Comparison of ENCODE assay signal across 8 cellular contexts in the genomic region with DNA sequence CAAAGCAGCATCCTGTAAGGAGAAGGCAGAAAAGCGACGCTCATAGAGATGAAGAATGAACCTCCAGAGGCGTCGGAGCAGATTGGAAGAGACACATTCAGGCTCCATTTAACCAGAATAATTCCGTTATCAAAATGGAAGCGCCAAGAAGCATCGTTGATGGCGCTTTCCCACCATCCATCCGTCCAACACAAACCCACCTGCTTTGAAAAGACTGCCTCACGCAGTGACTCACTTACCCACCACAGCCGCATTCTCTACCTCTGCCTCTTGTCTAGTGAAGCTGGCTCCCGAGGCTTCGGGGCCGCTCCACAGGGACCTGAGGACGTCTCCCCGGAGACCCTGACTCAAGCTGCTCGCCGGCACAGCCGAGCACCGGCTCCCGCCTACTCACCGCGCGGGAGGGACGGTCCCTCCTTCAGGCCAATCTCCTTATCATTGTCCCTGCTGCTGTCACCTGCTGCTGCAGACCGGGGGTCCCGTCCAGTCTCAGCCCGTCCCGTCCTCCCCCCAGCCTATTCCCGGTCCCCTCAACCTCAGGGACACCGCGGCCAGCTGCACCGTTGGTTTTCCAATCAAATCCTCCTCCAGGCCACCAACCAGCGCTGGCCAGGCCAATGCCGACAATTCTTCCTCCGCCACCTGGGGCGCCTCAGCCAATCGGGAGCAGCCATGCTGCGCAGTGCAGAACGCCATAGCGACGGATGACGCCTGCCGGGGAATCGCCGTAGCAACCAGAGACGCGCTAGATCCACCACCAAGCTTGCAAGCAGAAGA. TPM values are rescaled to one million over a fixed set of nuclear protein-coding genes. Genes with fewer than 3 reads are reported as not detected.
DNase-seq lines count a peak whose midpoint lies in the region; TF ChIP-seq lines count a peak whose summit lies in the region.

A gene with protein sequence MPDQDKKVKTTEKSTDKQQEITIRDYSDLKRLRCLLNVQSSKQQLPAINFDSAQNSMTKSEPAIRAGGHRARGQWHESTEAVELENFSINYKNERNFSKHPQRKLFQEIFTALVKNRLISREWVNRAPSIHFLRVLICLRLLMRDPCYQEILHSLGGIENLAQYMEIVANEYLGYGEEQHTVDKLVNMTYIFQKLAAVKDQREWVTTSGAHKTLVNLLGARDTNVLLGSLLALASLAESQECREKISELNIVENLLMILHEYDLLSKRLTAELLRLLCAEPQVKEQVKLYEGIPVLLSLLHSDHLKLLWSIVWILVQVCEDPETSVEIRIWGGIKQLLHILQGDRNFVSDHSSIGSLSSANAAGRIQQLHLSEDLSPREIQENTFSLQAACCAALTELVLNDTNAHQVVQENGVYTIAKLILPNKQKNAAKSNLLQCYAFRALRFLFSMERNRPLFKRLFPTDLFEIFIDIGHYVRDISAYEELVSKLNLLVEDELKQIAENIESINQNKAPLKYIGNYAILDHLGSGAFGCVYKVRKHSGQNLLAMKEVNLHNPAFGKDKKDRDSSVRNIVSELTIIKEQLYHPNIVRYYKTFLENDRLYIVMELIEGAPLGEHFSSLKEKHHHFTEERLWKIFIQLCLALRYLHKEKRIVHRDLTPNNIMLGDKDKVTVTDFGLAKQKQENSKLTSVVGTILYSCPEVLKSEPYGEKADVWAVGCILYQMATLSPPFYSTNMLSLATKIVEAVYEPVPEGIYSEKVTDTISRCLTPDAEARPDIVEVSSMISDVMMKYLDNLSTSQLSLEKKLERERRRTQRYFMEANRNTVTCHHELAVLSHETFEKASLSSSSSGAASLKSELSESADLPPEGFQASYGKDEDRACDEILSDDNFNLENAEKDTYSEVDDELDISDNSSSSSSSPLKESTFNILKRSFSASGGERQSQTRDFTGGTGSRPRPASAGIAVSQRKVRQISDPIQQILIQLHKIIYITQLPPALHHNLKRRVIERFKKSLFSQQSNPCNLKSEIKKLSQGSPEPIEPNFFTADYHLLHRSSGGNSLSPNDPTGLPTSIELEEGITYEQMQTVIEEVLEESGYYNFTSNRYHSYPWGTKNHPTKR (minus strand): TSS at position 553 of the 777 bp plus-strand sequence. CDS start 16,501 bp downstream, outside the sequence.

- H3F3A ChIP-seq in GM23248 (ENCODE audit: insufficient read depth), result peaks cover 42% of the 10 kb centered on the region

- DNase-seq in DMS79 treated with DMSO at 0.1 percent for 48 hours (lab: John Stamatoyannopoulos, UW), result peak; percentile 63
- DNase-seq in GM23248, result peak; percentile 79
- DNase-seq in LNCaP clone FGC (ENCODE audit: low read depth), result peak; percentile 75
- DNase-seq in SJSA1 (ENCODE audit: low read depth in 1 of 2, low spot score in 2 of 2), result peak; percentile 61 to 88
- DNase-seq in activated naive CD4-positive, alpha-beta T cell treated with anti-CD3 and anti-CD28 coated beads, Interleukin-2, amount 10 ng/mL, durations not matched to agents 7 days and 5 days, result peak; percentile 95
- peak; percentile 65 for DNase-seq in glomerular visceral epithelial cell (ENCODE audit: extremely low spot score)
- peak; percentile 19 to 96 (median 82) for DNase-seq in nucleus accumbens (lab: John Stamatoyannopoulos, UW)

- no peak within 1 kb of the TSS for H3K9ac ChIP-seq in GM23248
- peak within 1 kb of the TSS in 4 of 5 donors; percentile 20 to 79 (median 58) for H3K9ac ChIP-seq in subcutaneous abdominal adipose tissue (ENCODE audit: low read length in 5 of 5)

- H3K9me3 ChIP-seq in GM23248 (ENCODE audit: low read depth) (no peaks in the 10 kb centered on the region), SJSA1 (replicated peaks) (no peaks in the 10 kb centered on the region), subcutaneous abdominal adipose tissue (ENCODE audit: control insufficient read depth in 5 of 5, low read length in 5 of 5) (no peaks in the 10 kb centered on the region)

- no peaks in the 10 kb centered on the region for H3K9me3 Mint-ChIP-seq in activated naive CD4-positive, alpha-beta T cell treated with anti-CD3 and anti-CD28 coated beads, Interleukin-2, amount 10 ng/mL, durations not matched to agents 7 days and 5 days

- peak within 1 kb of the TSS; percentile 24 for H3K4me2 ChIP-seq in GM23248 (ENCODE audit: unreplicated experiment)

- H3K9me2 ChIP-seq in GM23248 (ENCODE audit: insufficient read depth), result no peaks in the 10 kb centered on the region

- WGBS in GM23248 (ENCODE audit: low coverage in 1 of 2, low lambda C conversion rate in 2 of 2, missing lambda C conversion rate in 2 of 2), 2 experiments, result 19 to 21% methylated on average over 39 to 48 of the region's 48 CpGs

- H3K27ac ChIP-seq in GM23248 (no peak within 1 kb of the TSS), SJSA1 (no peak within 1 kb of the TSS), subcutaneous abdominal adipose tissue (ENCODE audit: low read depth, low read length) (no peak within 1 kb of the TSS)

- peak within 1 kb of the TSS; percentile 18 for H2AFZ ChIP-seq in GM23248

- no peaks in the 10 kb centered on the region for H3K36me3 Mint-ChIP-seq in activated naive CD4-positive, alpha-beta T cell treated with anti-CD3 and anti-CD28 coated beads, Interleukin-2, amount 10 ng/mL, durations not matched to agents 7 days and 5 days

- H3K27me3 ChIP-seq in GM23248 (replicated peaks; ENCODE audit: insufficient read depth) (no peaks in the 10 kb centered on the region), SJSA1 (replicated peaks) (no peaks in the 10 kb centered on the region; the same call in 1 of the 2 replicates), subcutaneous abdominal adipose tissue (ENCODE audit: control insufficient read depth in 5 of 5, insufficient read depth in 4 of 5, low read length in 5 of 5) (no peaks in the 10 kb centered on the region)

- in situ Hi-C loops in GM23248 (cut with MboI), result no loop called here

- no peak for TF ChIP-seq CTCF in LNCaP clone FGC (IDR thresholded peaks at IDR 0.05; ENCODE audit: control insufficient read depth, extremely low read depth, insufficient read depth)

- CTCF ChIA-PET in activated naive CD4-positive, alpha-beta T cell treated with anti-CD3 and anti-CD28 coated beads, Interleukin-2, amount 10 ng/mL, durations not matched to agents 7 days and 5 days (lab: Charles Lee), result interaction anchor here (0.8 to 1.6 kb wide), 3 partner anchors 11 to 98 kb away, joined by 3 to 5 read pairs (median 3); no protein-coding TSS in a partner anchor

- H3K27ac Mint-ChIP-seq in activated naive CD4-positive, alpha-beta T cell treated with anti-CD3 and anti-CD28 coated beads, Interleukin-2, amount 10 ng/mL, durations not matched to agents 7 days and 5 days, result peak within 1 kb of the TSS; percentile 71

- peak within 1 kb of the TSS; percentile 41 for H3K4me3 ChIP-seq in GM23248
- peak within 1 kb of the TSS; percentile 73 for H3K4me3 ChIP-seq in LNCaP clone FGC (ENCODE audit: low read depth, low read length)
- H3K4me3 ChIP-seq in SJSA1, result peak within 1 kb of the TSS; percentile 52
- peak within 1 kb of the TSS; percentile 74 to 93 (median 84) for H3K4me3 ChIP-seq in subcutaneous abdominal adipose tissue (ENCODE audit: low read depth in 1 of 5, low read length in 5 of 5)

- peak within 1 kb of the TSS; percentile 91 for H3K4me3 Mint-ChIP-seq in activated naive CD4-positive, alpha-beta T cell treated with anti-CD3 and anti-CD28 coated beads, Interleukin-2, amount 10 ng/mL, durations not matched to agents 7 days and 5 days

- no peaks in the 10 kb centered on the region for H4K20me1 ChIP-seq in GM23248 (ENCODE audit: insufficient read depth)

- H3K27me3 Mint-ChIP-seq in activated naive CD4-positive, alpha-beta T cell treated with anti-CD3 and anti-CD28 coated beads, Interleukin-2, amount 10 ng/mL, durations not matched to agents 7 days and 5 days, result peaks cover 7% of the 10 kb centered on the region

- peaks cover 18% of the 10 kb centered on the region for H3K4me1 Mint-ChIP-seq in activated naive CD4-positive, alpha-beta T cell treated with anti-CD3 and anti-CD28 coated beads, Interleukin-2, amount 10 ng/mL, durations not matched to agents 7 days and 5 days

- H3K4me1 ChIP-seq in GM23248 (ENCODE audit: insufficient read depth) (no peaks in the 10 kb centered on the region), SJSA1 (replicated peaks) (peaks cover 14% of the 10 kb centered on the region), subcutaneous abdominal adipose tissue (ENCODE audit: control insufficient read depth in 5 of 5, insufficient read depth in 5 of 5, low read length in 5 of 5) (peaks cover 4 to 14% (median 13%) of the 10 kb centered on the region in 5 donors)

- no peaks in the 10 kb centered on the region for H3K79me2 ChIP-seq in GM23248 (ENCODE audit: insufficient read depth)

- H3K36me3 ChIP-seq in GM23248 (ENCODE audit: low read depth), result peaks cover 29% of the 10 kb centered on the region
- no peaks in the 10 kb centered on the region for H3K36me3 ChIP-seq in SJSA1
- no peaks in the 10 kb centered on the region for H3K36me3 ChIP-seq in subcutaneous abdominal adipose tissue (ENCODE audit: control insufficient read depth in 5 of 5, insufficient read depth in 5 of 5, low read length in 5 of 5)

RNA-seq across cellular contexts. Expression of the gene that starts here (rescaled TPM):
- 7.6 and 9.5 TPM in 2 replicates for total RNA-seq in GM23248 (2014; rRNA removed; shearing (Covaris generic))
- 1.7 and 3.2 TPM in 2 replicates for polyA plus RNA-seq in GM23248 (2016; fragmentation: Nextera tagmentation; extraction: Ambion mirVana)
- total RNA-seq in SJSA1 (2014; rRNA removed; shearing (Covaris generic)), result 1.8 and 1.9 TPM in 2 replicates
